1 cellular context compared by ENCODE assay signal in the genomic region with DNA sequence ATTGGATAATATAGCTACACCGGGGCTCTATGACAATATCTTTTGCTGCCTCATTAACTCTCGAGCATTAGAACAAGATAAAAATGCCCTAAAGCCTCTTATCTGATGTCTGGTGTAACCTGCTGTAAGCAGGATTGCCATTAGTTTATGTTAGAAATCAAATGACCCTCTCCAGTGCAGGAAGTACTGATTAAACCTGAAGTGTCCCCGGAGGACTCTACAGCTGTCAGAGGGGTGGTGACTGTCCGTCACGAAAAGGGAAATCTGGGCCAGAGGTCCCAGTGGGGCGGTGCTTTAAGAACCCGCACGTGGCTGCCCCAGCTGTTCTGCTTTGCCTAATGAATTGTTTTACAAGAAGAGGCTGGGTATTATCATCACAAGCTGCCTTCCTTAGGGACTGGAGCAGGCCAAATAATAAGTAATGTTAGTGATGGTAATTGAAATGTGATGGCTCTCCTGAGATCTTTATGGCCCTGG.
A peak's percentile ranks its signal among the peaks of the same experiment; 100 is the strongest.
TF ChIP-seq lines count a peak whose summit lies in the region.

No MANE protein-coding gene starts in this region.

TF ChIP-seq in HEK293, 187 proteins besides CTCF, POLR2A, EP300 and RAD21 (continued from another document and continues in another):
- TF ChIP-seq, protein P1, sequence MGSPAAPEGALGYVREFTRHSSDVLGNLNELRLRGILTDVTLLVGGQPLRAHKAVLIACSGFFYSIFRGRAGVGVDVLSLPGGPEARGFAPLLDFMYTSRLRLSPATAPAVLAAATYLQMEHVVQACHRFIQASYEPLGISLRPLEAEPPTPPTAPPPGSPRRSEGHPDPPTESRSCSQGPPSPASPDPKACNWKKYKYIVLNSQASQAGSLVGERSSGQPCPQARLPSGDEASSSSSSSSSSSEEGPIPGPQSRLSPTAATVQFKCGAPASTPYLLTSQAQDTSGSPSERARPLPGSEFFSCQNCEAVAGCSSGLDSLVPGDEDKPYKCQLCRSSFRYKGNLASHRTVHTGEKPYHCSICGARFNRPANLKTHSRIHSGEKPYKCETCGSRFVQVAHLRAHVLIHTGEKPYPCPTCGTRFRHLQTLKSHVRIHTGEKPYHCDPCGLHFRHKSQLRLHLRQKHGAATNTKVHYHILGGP (tag by site-specific recombination; IDR thresholded peaks at IDR 0.05): peak; percentile 98
- TF ChIP-seq WT1 (tag by site-specific recombination; IDR thresholded peaks at IDR 0.05) (peak; percentile 94), ZNF335 (tag by site-specific recombination; conservative IDR thresholded peaks at IDR 0.05) (no peak), ZNF830 (tag by site-specific recombination; IDR thresholded peaks at IDR 0.05; ENCODE audit: low read depth) (no peak), ZSCAN23 (tag by site-specific recombination; IDR thresholded peaks at IDR 0.05) (peak; percentile 99), ZNF23 (tag by site-specific recombination; IDR thresholded peaks at IDR 0.05; ENCODE audit: borderline replicate concordance) (no peak), ZFHX2 (tag by site-specific recombination; conservative IDR thresholded peaks at IDR 0.05) (no peak), ZEB2 (tag by site-specific recombination; IDR thresholded peaks at IDR 0.05) (peak; percentile 87), ZNF211 (tag by site-specific recombination; IDR thresholded peaks at IDR 0.05; ENCODE audit: low read depth) (no peak), ZNF707 (tag by site-specific recombination; IDR thresholded peaks at IDR 0.05) (no peak), ZNF701 (tag by site-specific recombination; IDR thresholded peaks at IDR 0.05) (no peak), ZNF654 (tag by site-specific recombination; IDR thresholded peaks at IDR 0.05; ENCODE audit: low read depth) (peak; percentile 16; the same call in 1 of the 2 replicates), KLF7 (tag by site-specific recombination; IDR thresholded peaks at IDR 0.05; ENCODE audit: borderline replicate concordance) (peak; percentile 95; the same call in 1 of the 2 replicates), ZNF610 (tag by site-specific recombination; IDR thresholded peaks at IDR 0.05; ENCODE audit: borderline replicate concordance) (peak; percentile 81; the same call in 1 of the 2 replicates), ZNF202 (tag by site-specific recombination; IDR thresholded peaks at IDR 0.05; ENCODE audit: borderline replicate concordance) (no peak), ZNF670 (tag by site-specific recombination; IDR thresholded peaks at IDR 0.05; ENCODE audit: low read depth) (no peak), ZNF239 (tag by site-specific recombination; IDR thresholded peaks at IDR 0.05) (0 out of 2 replicates have a peak, but pooled peaks have one; percentile 34), MZF1 (tag by site-specific recombination; IDR thresholded peaks at IDR 0.05; ENCODE audit: borderline replicate concordance) (peak; percentile 47; the same call in 1 of the 2 replicates), ZNF394 (tag by site-specific recombination; IDR thresholded peaks at IDR 0.05; ENCODE audit: borderline replicate concordance) (peak; percentile 71), KLF1 (tag by site-specific recombination; IDR thresholded peaks at IDR 0.05) (peak; percentile 73), GLIS2 (tag by site-specific recombination; IDR thresholded peaks at IDR 0.05) (peak; percentile 83), ZNF585B (tag by site-specific recombination; IDR thresholded peaks at IDR 0.05) (no peak), ZNF792 (tag by site-specific recombination; IDR thresholded peaks at IDR 0.05) (no peak), KLF8 (tag by site-specific recombination; IDR thresholded peaks at IDR 0.05) (peak; percentile 98), ZNF266 (tag by site-specific recombination; IDR thresholded peaks at IDR 0.05; ENCODE audit: low read depth) (no peak), SALL2 (tag by site-specific recombination; IDR thresholded peaks at IDR 0.05; ENCODE audit: borderline replicate concordance) (no peak), ZNF423 (tag by site-specific recombination; IDR thresholded peaks at IDR 0.05) (peak; percentile 57; the same call in 1 of the 2 replicates), PRDM1 (tag by site-specific recombination; IDR thresholded peaks at IDR 0.05) (no peak), YY1 (tag by site-specific recombination; IDR thresholded peaks at IDR 0.05) (no peak; the same call in none of the 2 replicates), SCRT1 (tag by site-specific recombination; IDR thresholded peaks at IDR 0.05; ENCODE audit: borderline replicate concordance) (peak; percentile 84), ZNF24 (tag by site-specific recombination; IDR thresholded peaks at IDR 0.05) (peak; percentile 98), ZSCAN30 (tag by site-specific recombination; IDR thresholded peaks at IDR 0.05) (peak; percentile 76; the same call in 1 of the 2 replicates), ZNF174 (tag by site-specific recombination; IDR thresholded peaks at IDR 0.05) (0 out of 2 replicates have a peak, but pooled peaks have one; percentile 39), YY2 (tag by site-specific recombination; IDR thresholded peaks at IDR 0.05) (0 out of 2 replicates have a peak, but pooled peaks have one; percentile 44), RBAK (tag by site-specific recombination; IDR thresholded peaks at IDR 0.05) (no peak), ZNF596 (tag by site-specific recombination; IDR thresholded peaks at IDR 0.05) (peak; percentile 76), ZNF221 (tag by site-specific recombination; IDR thresholded peaks at IDR 0.05; ENCODE audit: borderline replicate concordance) (no peak), HOXD13 (CRISPR knock-in tag; IDR thresholded peaks at IDR 0.05; ENCODE audit: borderline replicate concordance) (no peak), ZNF529 (tag by site-specific recombination; IDR thresholded peaks at IDR 0.05; ENCODE audit: insufficient replicate concordance) (no peak), ZNF473 (tag by site-specific recombination; IDR thresholded peaks at IDR 0.05) (no peak), ZNF350 (tag by site-specific recombination; IDR thresholded peaks at IDR 0.05) (no peak), ZNF274 (IDR thresholded peaks at IDR 0.05; ENCODE audit: low read length) (no peak), ZNF274 (tag by site-specific recombination; IDR thresholded peaks at IDR 0.05; ENCODE audit: borderline replicate concordance) (no peak), ZNF48 (tag by site-specific recombination; IDR thresholded peaks at IDR 0.05) (no peak)
- TF ChIP-seq, protein P2, sequence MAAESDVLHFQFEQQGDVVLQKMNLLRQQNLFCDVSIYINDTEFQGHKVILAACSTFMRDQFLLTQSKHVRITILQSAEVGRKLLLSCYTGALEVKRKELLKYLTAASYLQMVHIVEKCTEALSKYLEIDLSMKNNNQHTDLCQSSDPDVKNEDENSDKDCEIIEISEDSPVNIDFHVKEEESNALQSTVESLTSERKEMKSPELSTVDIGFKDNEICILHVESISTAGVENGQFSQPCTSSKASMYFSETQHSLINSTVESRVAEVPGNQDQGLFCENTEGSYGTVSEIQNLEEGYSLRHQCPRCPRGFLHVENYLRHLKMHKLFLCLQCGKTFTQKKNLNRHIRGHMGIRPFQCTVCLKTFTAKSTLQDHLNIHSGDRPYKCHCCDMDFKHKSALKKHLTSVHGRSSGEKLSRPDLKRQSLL (tag by site-specific recombination; IDR thresholded peaks at IDR 0.05): peak; percentile 93
- TF ChIP-seq, protein P3, sequence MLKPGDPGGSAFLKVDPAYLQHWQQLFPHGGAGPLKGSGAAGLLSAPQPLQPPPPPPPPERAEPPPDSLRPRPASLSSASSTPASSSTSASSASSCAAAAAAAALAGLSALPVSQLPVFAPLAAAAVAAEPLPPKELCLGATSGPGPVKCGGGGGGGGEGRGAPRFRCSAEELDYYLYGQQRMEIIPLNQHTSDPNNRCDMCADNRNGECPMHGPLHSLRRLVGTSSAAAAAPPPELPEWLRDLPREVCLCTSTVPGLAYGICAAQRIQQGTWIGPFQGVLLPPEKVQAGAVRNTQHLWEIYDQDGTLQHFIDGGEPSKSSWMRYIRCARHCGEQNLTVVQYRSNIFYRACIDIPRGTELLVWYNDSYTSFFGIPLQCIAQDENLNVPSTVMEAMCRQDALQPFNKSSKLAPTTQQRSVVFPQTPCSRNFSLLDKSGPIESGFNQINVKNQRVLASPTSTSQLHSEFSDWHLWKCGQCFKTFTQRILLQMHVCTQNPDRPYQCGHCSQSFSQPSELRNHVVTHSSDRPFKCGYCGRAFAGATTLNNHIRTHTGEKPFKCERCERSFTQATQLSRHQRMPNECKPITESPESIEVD (tag by site-specific recombination; IDR thresholded peaks at IDR 0.05): peak; percentile 95
- TF ChIP-seq, protein P4, sequence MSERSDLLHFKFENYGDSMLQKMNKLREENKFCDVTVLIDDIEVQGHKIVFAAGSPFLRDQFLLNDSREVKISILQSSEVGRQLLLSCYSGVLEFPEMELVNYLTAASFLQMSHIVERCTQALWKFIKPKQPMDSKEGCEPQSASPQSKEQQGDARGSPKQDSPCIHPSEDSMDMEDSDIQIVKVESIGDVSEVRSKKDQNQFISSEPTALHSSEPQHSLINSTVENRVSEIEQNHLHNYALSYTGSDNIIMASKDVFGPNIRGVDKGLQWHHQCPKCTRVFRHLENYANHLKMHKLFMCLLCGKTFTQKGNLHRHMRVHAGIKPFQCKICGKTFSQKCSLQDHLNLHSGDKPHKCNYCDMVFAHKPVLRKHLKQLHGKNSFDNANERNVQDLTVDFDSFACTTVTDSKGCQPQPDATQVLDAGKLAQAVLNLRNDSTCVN (tag by site-specific recombination; optimal IDR thresholded peaks at IDR 0.05): no peak
- TF ChIP-seq, protein P5, sequence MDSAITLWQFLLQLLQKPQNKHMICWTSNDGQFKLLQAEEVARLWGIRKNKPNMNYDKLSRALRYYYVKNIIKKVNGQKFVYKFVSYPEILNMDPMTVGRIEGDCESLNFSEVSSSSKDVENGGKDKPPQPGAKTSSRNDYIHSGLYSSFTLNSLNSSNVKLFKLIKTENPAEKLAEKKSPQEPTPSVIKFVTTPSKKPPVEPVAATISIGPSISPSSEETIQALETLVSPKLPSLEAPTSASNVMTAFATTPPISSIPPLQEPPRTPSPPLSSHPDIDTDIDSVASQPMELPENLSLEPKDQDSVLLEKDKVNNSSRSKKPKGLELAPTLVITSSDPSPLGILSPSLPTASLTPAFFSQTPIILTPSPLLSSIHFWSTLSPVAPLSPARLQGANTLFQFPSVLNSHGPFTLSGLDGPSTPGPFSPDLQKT (IDR thresholded peaks at IDR 0.05; ENCODE audit: borderline replicate concordance, low read depth, low read length): no peak
- TF ChIP-seq, protein P6, sequence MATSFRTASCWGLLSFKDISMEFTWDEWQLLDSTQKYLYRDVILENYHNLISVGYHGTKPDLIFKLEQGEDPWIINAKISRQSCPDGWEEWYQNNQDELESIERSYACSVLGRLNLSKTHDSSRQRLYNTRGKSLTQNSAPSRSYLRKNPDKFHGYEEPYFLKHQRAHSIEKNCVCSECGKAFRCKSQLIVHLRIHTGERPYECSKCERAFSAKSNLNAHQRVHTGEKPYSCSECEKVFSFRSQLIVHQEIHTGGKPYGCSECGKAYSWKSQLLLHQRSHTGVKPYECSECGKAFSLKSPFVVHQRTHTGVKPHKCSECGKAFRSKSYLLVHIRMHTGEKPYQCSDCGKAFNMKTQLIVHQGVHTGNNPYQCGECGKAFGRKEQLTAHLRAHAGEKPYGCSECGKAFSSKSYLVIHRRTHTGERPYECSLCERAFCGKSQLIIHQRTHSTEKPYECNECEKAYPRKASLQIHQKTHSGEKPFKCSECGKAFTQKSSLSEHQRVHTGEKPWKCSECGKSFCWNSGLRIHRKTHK (tag by site-specific recombination; IDR thresholded peaks at IDR 0.05): no peak
- TF ChIP-seq, protein P7, sequence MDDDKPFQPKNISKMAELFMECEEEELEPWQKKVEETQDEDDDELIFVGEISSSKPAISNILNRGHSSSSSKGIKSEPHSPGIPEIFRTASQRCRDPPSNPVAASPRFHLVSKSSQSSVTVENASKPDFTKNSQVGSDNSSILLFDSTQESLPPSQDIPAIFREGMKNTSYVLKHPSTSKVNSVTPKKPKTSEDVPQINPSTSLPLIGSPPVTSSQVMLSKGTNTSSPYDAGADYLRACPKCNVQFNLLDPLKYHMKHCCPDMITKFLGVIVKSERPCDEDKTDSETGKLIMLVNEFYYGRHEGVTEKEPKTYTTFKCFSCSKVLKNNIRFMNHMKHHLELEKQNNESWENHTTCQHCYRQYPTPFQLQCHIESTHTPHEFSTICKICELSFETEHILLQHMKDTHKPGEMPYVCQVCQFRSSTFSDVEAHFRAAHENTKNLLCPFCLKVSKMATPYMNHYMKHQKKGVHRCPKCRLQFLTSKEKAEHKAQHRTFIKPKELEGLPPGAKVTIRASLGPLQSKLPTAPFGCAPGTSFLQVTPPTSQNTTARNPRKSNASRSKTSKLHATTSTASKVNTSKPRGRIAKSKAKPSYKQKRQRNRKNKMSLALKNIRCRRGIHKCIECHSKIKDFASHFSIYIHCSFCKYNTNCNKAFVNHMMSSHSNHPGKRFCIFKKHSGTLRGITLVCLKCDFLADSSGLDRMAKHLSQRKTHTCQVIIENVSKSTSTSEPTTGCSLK (tag by site-specific recombination; IDR thresholded peaks at IDR 0.05): no peak
- TF ChIP-seq, protein P8, sequence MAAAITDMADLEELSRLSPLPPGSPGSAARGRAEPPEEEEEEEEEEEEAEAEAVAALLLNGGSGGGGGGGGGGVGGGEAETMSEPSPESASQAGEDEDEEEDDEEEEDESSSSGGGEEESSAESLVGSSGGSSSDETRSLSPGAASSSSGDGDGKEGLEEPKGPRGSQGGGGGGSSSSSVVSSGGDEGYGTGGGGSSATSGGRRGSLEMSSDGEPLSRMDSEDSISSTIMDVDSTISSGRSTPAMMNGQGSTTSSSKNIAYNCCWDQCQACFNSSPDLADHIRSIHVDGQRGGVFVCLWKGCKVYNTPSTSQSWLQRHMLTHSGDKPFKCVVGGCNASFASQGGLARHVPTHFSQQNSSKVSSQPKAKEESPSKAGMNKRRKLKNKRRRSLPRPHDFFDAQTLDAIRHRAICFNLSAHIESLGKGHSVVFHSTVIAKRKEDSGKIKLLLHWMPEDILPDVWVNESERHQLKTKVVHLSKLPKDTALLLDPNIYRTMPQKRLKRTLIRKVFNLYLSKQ (tag by site-specific recombination; IDR thresholded peaks at IDR 0.05; ENCODE audit: borderline replicate concordance): no peak
- TF ChIP-seq, protein P9, sequence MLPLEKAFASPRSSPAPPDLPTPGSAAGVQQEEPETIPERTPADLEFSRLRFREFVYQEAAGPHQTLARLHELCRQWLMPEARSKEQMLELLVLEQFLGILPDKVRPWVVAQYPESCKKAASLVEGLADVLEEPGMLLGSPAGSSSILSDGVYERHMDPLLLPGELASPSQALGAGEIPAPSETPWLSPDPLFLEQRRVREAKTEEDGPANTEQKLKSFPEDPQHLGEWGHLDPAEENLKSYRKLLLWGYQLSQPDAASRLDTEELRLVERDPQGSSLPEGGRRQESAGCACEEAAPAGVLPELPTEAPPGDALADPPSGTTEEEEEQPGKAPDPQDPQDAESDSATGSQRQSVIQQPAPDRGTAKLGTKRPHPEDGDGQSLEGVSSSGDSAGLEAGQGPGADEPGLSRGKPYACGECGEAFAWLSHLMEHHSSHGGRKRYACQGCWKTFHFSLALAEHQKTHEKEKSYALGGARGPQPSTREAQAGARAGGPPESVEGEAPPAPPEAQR (tag by site-specific recombination; IDR thresholded peaks at IDR 0.05): peak; percentile 54; the same call in 1 of the 2 replicates
